In the genomic region with DNA sequence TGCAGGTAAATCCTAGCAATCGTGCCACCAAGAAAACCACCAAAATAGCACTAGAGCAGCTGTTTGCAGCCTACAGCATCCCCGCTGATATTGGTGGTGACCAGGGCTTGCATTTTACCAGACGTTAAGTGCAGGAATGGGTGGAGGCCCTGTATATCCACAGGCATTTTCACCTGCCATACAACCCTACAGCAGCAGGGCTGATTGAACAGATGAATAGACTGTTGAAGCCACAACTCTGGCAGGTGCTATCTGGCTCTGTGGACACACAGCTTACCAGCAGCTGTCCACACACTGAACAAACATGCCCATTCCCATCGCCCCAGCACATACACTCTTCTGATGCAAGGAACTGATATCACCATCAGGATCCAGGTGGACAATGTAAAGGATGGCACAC, we compare ENCODE assay signal across 20 cellular contexts.
DNase-seq lines count a peak whose midpoint lies in the region; ATAC-seq and TF ChIP-seq lines count a peak whose summit lies in the region.
"Had no signal": no experiment of that assay in that cellular context is flagged by ENCODE, and none has a peak within 500 bp of the region (broad histone marks: within the 10 kb centered on the region; RNA-seq: fewer than 3 reads in every experiment).

No MANE protein-coding gene starts in this region.

- no peak overlapping the region for H3K27ac Mint-ChIP-seq in activated CD8-positive, alpha-beta T cell treated with anti-CD3 and anti-CD28 coated beads, Interleukin-2, amount 10 ng/mL, durations not matched to agents 7 days and 5 days
- H3K27ac Mint-ChIP-seq: CD14-positive monocyte; T-helper 2 cell treated with Interferon-gamma antibody and Interleukin-4, amounts not matched to agents 5 μg/mL and 100 μg/mL, for 36 hours had no signal

- no peaks in the 10 kb centered on the region for H3K9me3 Mint-ChIP-seq in activated CD8-positive, alpha-beta T cell treated with anti-CD3 and anti-CD28 coated beads, Interleukin-2, amount 10 ng/mL, durations not matched to agents 7 days and 5 days (ENCODE audit: insufficient read depth)
- H3K9me3 Mint-ChIP-seq: T-helper 2 cell treated with Interferon-gamma antibody and Interleukin-4, amounts not matched to agents 5 μg/mL and 100 μg/mL, for 36 hours had no signal

- TF ChIP-seq CTCF in coronary artery (IDR thresholded peaks at IDR 0.05): no peak

- DNase-seq in COLO668 (lab: John Stamatoyannopoulos, UW; ENCODE audit: unreplicated experiment): peak; percentile 56
- peak; percentile 97 for DNase-seq in DMS53 treated with DMSO at 0.1 percent for 48 hours (lab: John Stamatoyannopoulos, UW; ENCODE audit: unreplicated experiment)
- peak; percentile 78 for DNase-seq in NCI-H774 (lab: John Stamatoyannopoulos, UW)
- DNase-seq in coronary artery (ENCODE audit: low spot score): peak; percentile 12
- DNase-seq in activated CD8-positive, alpha-beta T cell treated with anti-CD3 and anti-CD28 coated beads, Interleukin-2, amount 10 ng/mL, durations not matched to agents 7 days and 5 days: no peak
- no peak for DNase-seq in activated effector memory CD4-positive, alpha-beta T cell treated with Interleukin-2 at 50 U/mL for 16 hours
- DNase-seq: ACHN, DMS 273 treated with DMSO at 0.1 percent for 48 hours, EL, Kasumi-1, MM.1S, NCI-H1105 treated with DMSO at 0.1 percent for 48 hours, NCI-H187, NCI-H2171 treated with DMSO at 0.1 percent for 48 hours, NCI-H446 had no signal

- H3K4me1 Mint-ChIP-seq in activated CD8-positive, alpha-beta T cell treated with anti-CD3 and anti-CD28 coated beads, Interleukin-2, amount 10 ng/mL, durations not matched to agents 7 days and 5 days (ENCODE audit: low read depth): no peaks in the 10 kb centered on the region
- H3K4me1 Mint-ChIP-seq: CD14-positive monocyte had no signal

- H3K27ac ChIP-seq in coronary artery: no peak overlapping the region
- H3K27ac ChIP-seq: SK-N-MC had no signal

- ATAC-seq in activated CD8-positive, alpha-beta T cell treated with anti-CD3 and anti-CD28 coated beads, Interleukin-2, amount 10 ng/mL, durations not matched to agents 7 days and 5 days: no peak
- ATAC-seq in GM18861 (IDR thresholded peaks at IDR 0.05; ENCODE audit: unreplicated experiment): no peak
- ATAC-seq: Panc1 had no signal

- CTCF ChIA-PET in activated CD8-positive, alpha-beta T cell treated with anti-CD3 and anti-CD28 coated beads, Interleukin-2, amount 10 ng/mL, durations not matched to agents 7 days and 5 days (lab: Charles Lee): no interaction called here

- no peak overlapping the region for H3K4me3 ChIP-seq in coronary artery
- H3K4me3 ChIP-seq: SK-N-MC had no signal

- POLR2A ChIA-PET in activated CD8-positive, alpha-beta T cell treated with anti-CD3 and anti-CD28 coated beads, Interleukin-2, amount 10 ng/mL, durations not matched to agents 7 days and 5 days (lab: Charles Lee): no interaction called here

- H3K4me3 Mint-ChIP-seq in activated CD8-positive, alpha-beta T cell treated with anti-CD3 and anti-CD28 coated beads, Interleukin-2, amount 10 ng/mL, durations not matched to agents 7 days and 5 days: no peak overlapping the region
- H3K4me3 Mint-ChIP-seq: CD14-positive monocyte; T-helper 2 cell treated with Interferon-gamma antibody and Interleukin-4, amounts not matched to agents 5 μg/mL and 100 μg/mL, for 36 hours had no signal

- H3K27me3 Mint-ChIP-seq in activated CD8-positive, alpha-beta T cell treated with anti-CD3 and anti-CD28 coated beads, Interleukin-2, amount 10 ng/mL, durations not matched to agents 7 days and 5 days (ENCODE audit: low read depth): peaks cover 10% of the 10 kb centered on the region

- no peaks in the 10 kb centered on the region for H3K36me3 Mint-ChIP-seq in activated CD8-positive, alpha-beta T cell treated with anti-CD3 and anti-CD28 coated beads, Interleukin-2, amount 10 ng/mL, durations not matched to agents 7 days and 5 days (ENCODE audit: low read depth)
- H3K36me3 Mint-ChIP-seq: CD14-positive monocyte had no signal

Comparison
In these comparisons a context has a peak if more than half of its experiments do, and no peak if none do; other contexts are left out.
1. DNase-seq: peak in COLO668 (single experiment), DMS53 treated with DMSO at 0.1 percent for 48 hours (single experiment), NCI-H774 (single experiment) and coronary artery (single experiment); none in activated CD8-positive, alpha-beta T cell treated with anti-CD3 and anti-CD28 coated beads, Interleukin-2, amount 10 ng/mL, durations not matched to agents 7 days and 5 days (single experiment) and activated effector memory CD4-positive, alpha-beta T cell treated with Interleukin-2 at 50 U/mL for 16 hours (single experiment).